Comparison of ENCODE assay signal across 11 cellular contexts in genomic region chr1:222798111-222798510, GRCh38. TPM values are rescaled to one million over a fixed set of nuclear protein-coding genes. Genes with fewer than 3 reads are reported as not detected.
DNase-seq lines count a peak whose midpoint lies in the region; ATAC-seq and FAIRE-seq lines count a peak whose summit lies in the region.
"Had no signal": no experiment of that assay in that cellular context is flagged by ENCODE, and none has a peak within 500 bp of the region (broad histone marks: within the 10 kb centered on the region; RNA-seq: fewer than 3 reads in every experiment).

No MANE protein-coding gene starts in this region.

- H3K27me3 Mint-ChIP-seq in activated T-cell treated with anti-CD3 and anti-CD28 coated beads, Interleukin-2, amount 50 U/mL, for 4 hours (ENCODE audit: low read depth), result peaks cover 3% of the 10 kb centered on the region
- peaks cover 3% of the 10 kb centered on the region for H3K27me3 Mint-ChIP-seq in activated T-cell treated with anti-CD3 and anti-CD28 coated beads, Interleukin-2, amount 50 U/mL, for 24 hours
- peaks cover 3% of the 10 kb centered on the region for H3K27me3 Mint-ChIP-seq in stimulated activated naive CD8-positive, alpha-beta T cell treated with anti-CD3 and anti-CD28 coated beads, Interleukin-15, Interleukin-2, amounts not matched to agents 100 ng/mL and 50 ng/mL, for 24 hours

- no peak for DNase-seq in activated T-cell treated with anti-CD3 and anti-CD28 coated beads, Interleukin-2, amount 50 U/mL, for 4 hours
- DNase-seq in activated T-cell treated with anti-CD3 and anti-CD28 coated beads, Interleukin-2, amount 50 U/mL, for 24 hours, result no peak
- DNase-seq in RCC 7860 (ENCODE audit: low spot score) (peak; percentile 84), fibroblast of gingiva (ENCODE audit: low read depth) (peak; percentile 12), CD1c-positive myeloid dendritic cell (ENCODE audit: extremely low spot score) (no peak), Right ventricle myocardium inferior (ENCODE audit: missing footprints) (no peak)
- DNase-seq: effector memory CD4-positive, alpha-beta T cell; left ventricle myocardium superior had no signal

- peak; percentile 46 to 67 for ATAC-seq in activated T-cell treated with anti-CD3 and anti-CD28 coated beads, Interleukin-2, amount 50 U/mL, for 4 hours
- no peak for ATAC-seq in HG02798 (IDR thresholded peaks at IDR 0.05; ENCODE audit: poor library complexity, unreplicated experiment)
- ATAC-seq in Right ventricle myocardium inferior, result no peak
- ATAC-seq: left ventricle myocardium superior had no signal

- peak; percentile 99 for FAIRE-seq in RCC 7860 (lab: Jason Lieb, UNC)

- H3K36me3 Mint-ChIP-seq in activated T-cell treated with anti-CD3 and anti-CD28 coated beads, Interleukin-2, amount 50 U/mL, for 4 hours (ENCODE audit: insufficient read depth), result no peaks in the 10 kb centered on the region
- no peaks in the 10 kb centered on the region for H3K36me3 Mint-ChIP-seq in activated T-cell treated with anti-CD3 and anti-CD28 coated beads, Interleukin-2, amount 50 U/mL, for 24 hours (ENCODE audit: low read depth)
- H3K36me3 Mint-ChIP-seq in stimulated activated naive CD8-positive, alpha-beta T cell treated with anti-CD3 and anti-CD28 coated beads, Interleukin-15, Interleukin-2, amounts not matched to agents 100 ng/mL and 50 ng/mL, for 24 hours (ENCODE audit: low read depth), result no peaks in the 10 kb centered on the region

- no peaks in the 10 kb centered on the region for H3K9me3 Mint-ChIP-seq in activated T-cell treated with anti-CD3 and anti-CD28 coated beads, Interleukin-2, amount 50 U/mL, for 4 hours
- H3K9me3 Mint-ChIP-seq in activated T-cell treated with anti-CD3 and anti-CD28 coated beads, Interleukin-2, amount 50 U/mL, for 24 hours, result no peaks in the 10 kb centered on the region
- H3K9me3 Mint-ChIP-seq in stimulated activated naive CD8-positive, alpha-beta T cell treated with anti-CD3 and anti-CD28 coated beads, Interleukin-15, Interleukin-2, amounts not matched to agents 100 ng/mL and 50 ng/mL, for 24 hours, result no peaks in the 10 kb centered on the region
- H3K9me3 Mint-ChIP-seq: activated T-helper 2 cell treated with anti-CD3 and anti-CD28 coated beads, Interferon-gamma antibody, Interleukin-2, Interleukin-4, amounts not matched to agents 10 μg/mL and 5 μg/mL and 100 μg/mL, durations not matched to agents 14 hours and 24 hours and 36 hours had no signal

- intact Hi-C loops in Right ventricle myocardium inferior (cut with DNase I), result no loop called here

- H3K27ac Mint-ChIP-seq in activated T-cell treated with anti-CD3 and anti-CD28 coated beads, Interleukin-2, amount 50 U/mL, for 24 hours, result no peak overlapping the region
- peak overlapping the region; percentile 68 for H3K27ac Mint-ChIP-seq in stimulated activated naive CD8-positive, alpha-beta T cell treated with anti-CD3 and anti-CD28 coated beads, Interleukin-15, Interleukin-2, amounts not matched to agents 100 ng/mL and 50 ng/mL, for 24 hours
- H3K27ac Mint-ChIP-seq: activated T-helper 2 cell treated with anti-CD3 and anti-CD28 coated beads, Interferon-gamma antibody, Interleukin-2, Interleukin-4, amounts not matched to agents 10 μg/mL and 5 μg/mL and 100 μg/mL, durations not matched to agents 14 hours and 24 hours and 36 hours had no signal

- H3K4me1 Mint-ChIP-seq in activated T-cell treated with anti-CD3 and anti-CD28 coated beads, Interleukin-2, amount 50 U/mL, for 4 hours (ENCODE audit: low read depth), result peaks cover 8% of the 10 kb centered on the region
- H3K4me1 Mint-ChIP-seq in activated T-cell treated with anti-CD3 and anti-CD28 coated beads, Interleukin-2, amount 50 U/mL, for 24 hours (ENCODE audit: low read depth), result peaks cover 9% of the 10 kb centered on the region
- H3K4me1 Mint-ChIP-seq in stimulated activated naive CD8-positive, alpha-beta T cell treated with anti-CD3 and anti-CD28 coated beads, Interleukin-15, Interleukin-2, amounts not matched to agents 100 ng/mL and 50 ng/mL, for 24 hours (ENCODE audit: low read depth), result peaks cover 17% of the 10 kb centered on the region

- H3K4me3 Mint-ChIP-seq in activated T-cell treated with anti-CD3 and anti-CD28 coated beads, Interleukin-2, amount 50 U/mL, for 4 hours, result no peak overlapping the region
- H3K4me3 Mint-ChIP-seq in activated T-cell treated with anti-CD3 and anti-CD28 coated beads, Interleukin-2, amount 50 U/mL, for 24 hours, result no peak overlapping the region
- H3K4me3 Mint-ChIP-seq in stimulated activated naive CD8-positive, alpha-beta T cell treated with anti-CD3 and anti-CD28 coated beads, Interleukin-15, Interleukin-2, amounts not matched to agents 100 ng/mL and 50 ng/mL, for 24 hours, result no peak overlapping the region

RNA-seq across cellular contexts. Expression of gene DISP1, which starts 16.7 kb away (rescaled TPM):
- total RNA-seq in activated T-cell treated with anti-CD3 and anti-CD28 coated beads, Interleukin-2, amount 50 U/mL, for 4 hours, result 1 to 10 TPM; 1.0 to 1.9 (median 1.1) TPM
- 7.2 TPM for total RNA-seq in Right ventricle myocardium inferior

Comparison
In these comparisons a context has a peak if more than half of its experiments do, and no peak if none do; other contexts are left out.
1. ATAC-seq: peak in activated T-cell treated with anti-CD3 and anti-CD28 coated beads, Interleukin-2, amount 50 U/mL, for 4 hours (2 of 2); none in HG02798 (single experiment) and Right ventricle myocardium inferior (single experiment).
2. DNase-seq: peak in RCC 7860 (single experiment) and fibroblast of gingiva (single experiment); none in activated T-cell treated with anti-CD3 and anti-CD28 coated beads, Interleukin-2, amount 50 U/mL, for 4 hours (single experiment), activated T-cell treated with anti-CD3 and anti-CD28 coated beads, Interleukin-2, amount 50 U/mL, for 24 hours (single experiment), CD1c-positive myeloid dendritic cell (single experiment) and Right ventricle myocardium inferior (single experiment).